ENCODE assay signal across 26 cellular contexts in the genomic region with DNA sequence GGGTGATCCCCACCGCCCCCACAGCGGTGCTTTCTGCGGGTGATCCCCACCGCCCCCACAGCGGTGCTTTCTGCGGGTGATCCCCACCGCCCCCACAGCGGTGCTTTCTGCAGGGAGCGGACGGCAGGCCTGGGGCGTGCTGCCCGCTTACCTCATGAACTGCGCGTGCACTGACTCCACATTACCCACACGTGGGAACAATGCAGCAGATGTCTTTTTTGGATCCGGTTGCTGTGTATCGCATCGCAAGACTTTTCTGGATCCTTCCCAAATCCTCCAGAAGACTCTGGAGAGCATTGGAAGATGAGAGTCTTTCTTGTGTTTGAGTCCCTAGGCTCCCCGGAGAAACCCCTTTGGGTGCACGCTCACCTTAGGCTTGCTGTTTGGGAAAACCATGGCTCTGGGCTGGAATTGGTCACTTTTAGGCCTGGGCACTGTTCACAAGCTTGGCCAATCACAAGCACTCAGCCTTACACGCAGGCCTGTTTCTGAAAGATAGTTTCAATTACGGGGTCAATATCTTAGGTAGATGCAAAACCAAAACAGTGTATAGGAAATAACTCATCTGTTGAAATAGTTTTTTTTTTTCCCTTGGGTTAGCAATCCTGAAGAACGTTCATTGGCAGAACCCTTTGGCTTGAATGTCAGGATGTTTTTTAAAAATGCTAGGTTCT.
DNase-seq lines count a peak whose midpoint lies in the region; ATAC-seq, FAIRE-seq and TF ChIP-seq lines count a peak whose summit lies in the region.
"Had no signal": no experiment of that assay in that cellular context is flagged by ENCODE, and none has a peak within 500 bp of the region (broad histone marks: within the 10 kb centered on the region; RNA-seq: fewer than 3 reads in every experiment).

No MANE protein-coding gene starts in this region.

- FAIRE-seq in frontal cortex (lab: Jason Lieb, UNC): no peak
- FAIRE-seq: A204.1, G401.6 had no signal

- DNase-seq in activated CD8-positive, alpha-beta T cell treated with anti-CD3 and anti-CD28 coated beads for 36 hours: peak; percentile 45
- no peak for DNase-seq in activated CD8-positive, alpha-beta T cell treated with anti-CD3 and anti-CD28 coated beads, Interleukin-2, amount 10 ng/mL, durations not matched to agents 7 days and 5 days
- DNase-seq in IMR-90 (no peak), frontal cortex (ENCODE audit: low spot score in 2 of 2) (peak; percentile 47 to 58), GM10248 (ENCODE audit: extremely low spot score) (no peak)
- peak; percentile 17 to 25 for DNase-seq in stimulated activated CD8-positive, alpha-beta memory T cell treated with anti-CD3 and anti-CD28 coated beads, Interleukin-15, amount 100 ng/mL, for 48 hours (ENCODE audit: low read depth in 2 of 2)
- DNase-seq: DMS79; esophagus squamous epithelium; foreskin melanocyte; NCI-H187; NCI-H2171; NCI-H510A; OCI-M1; stimulated activated CD4-positive, alpha-beta T cell treated with anti-CD3 and anti-CD28 coated beads, Interleukin-15, amount 100 ng/mL, for 24 hours; stimulated activated naive B cell treated with anti-CD40 and anti-IgM and Interleukin-4, amounts not matched to agents 10 μg/mL and 1 μg/mL and 100 μg/mL, for 72 hours; T-helper 2 cell; uterus had no signal

- H3K18ac ChIP-seq in IMR-90 (ENCODE audit: low read depth, low read length): no peak overlapping the region

- peaks cover 18% of the 10 kb centered on the region for H3K9me1 ChIP-seq in IMR-90 (ENCODE audit: insufficient read depth, low read length)

- H3K27me3 Mint-ChIP-seq in activated CD8-positive, alpha-beta T cell treated with anti-CD3 and anti-CD28 coated beads for 36 hours: no peaks in the 10 kb centered on the region
- no peaks in the 10 kb centered on the region for H3K27me3 Mint-ChIP-seq in activated CD8-positive, alpha-beta T cell treated with anti-CD3 and anti-CD28 coated beads, Interleukin-2, amount 10 ng/mL, durations not matched to agents 7 days and 5 days (ENCODE audit: low read depth)
- H3K27me3 Mint-ChIP-seq: activated naive CD4-positive, alpha-beta T cell treated with anti-CD3 and anti-CD28 coated beads, Interleukin-2, amount 50 U/mL, for 24 hours; stimulated activated naive B cell treated with anti-CD40 and anti-IgM and Interleukin-4, amounts not matched to agents 10 μg/mL and 1 μg/mL and 100 μg/mL, for 72 hours had no signal

- BruUV-seq in IMR-90 (replicated peaks; lab: Mats Ljungman, UMichigan): no TSS peak

- H3K4me1 Mint-ChIP-seq in activated CD8-positive, alpha-beta T cell treated with anti-CD3 and anti-CD28 coated beads for 36 hours (ENCODE audit: low read depth): peaks cover 54% of the 10 kb centered on the region
- H3K4me1 Mint-ChIP-seq in activated CD8-positive, alpha-beta T cell treated with anti-CD3 and anti-CD28 coated beads, Interleukin-2, amount 10 ng/mL, durations not matched to agents 7 days and 5 days (ENCODE audit: low read depth): peaks cover 45% of the 10 kb centered on the region

- no peak for ATAC-seq in activated CD8-positive, alpha-beta T cell treated with anti-CD3 and anti-CD28 coated beads for 36 hours
- ATAC-seq in activated CD8-positive, alpha-beta T cell treated with anti-CD3 and anti-CD28 coated beads, Interleukin-2, amount 10 ng/mL, durations not matched to agents 7 days and 5 days: no peak
- no peak for ATAC-seq in IMR-90 (ENCODE audit: low read depth)
- no peak for ATAC-seq in HG02588 (IDR thresholded peaks at IDR 0.05; ENCODE audit: unreplicated experiment)
- ATAC-seq in GM19452 (IDR thresholded peaks at IDR 0.05; ENCODE audit: unreplicated experiment): no peak
- ATAC-seq: stimulated activated naive B cell treated with anti-CD40 and anti-IgM and Interleukin-4, amounts not matched to agents 10 μg/mL and 1 μg/mL and 100 μg/mL, for 72 hours had no signal

- no peak for TF ChIP-seq CTCF in activated CD8-positive, alpha-beta T cell treated with anti-CD3 and anti-CD28 coated beads for 36 hours (IDR thresholded peaks at IDR 0.05)
- TF ChIP-seq CTCF in IMR-90 (conservative IDR thresholded peaks at IDR 0.05; ENCODE audit: low read depth, low read length) (no peak), GM10248 (IDR thresholded peaks at IDR 0.05; ENCODE audit: control extremely low read depth, extremely low read depth, low read depth, missing control alignments) (no peak)

- H2BK5ac ChIP-seq in IMR-90 (ENCODE audit: low read depth, low read length, poor library complexity, severe bottlenecking): no peak overlapping the region

- peaks cover 23% of the 10 kb centered on the region for H3K36me3 Mint-ChIP-seq in activated CD8-positive, alpha-beta T cell treated with anti-CD3 and anti-CD28 coated beads for 36 hours (ENCODE audit: low read depth)
- H3K36me3 Mint-ChIP-seq in activated CD8-positive, alpha-beta T cell treated with anti-CD3 and anti-CD28 coated beads, Interleukin-2, amount 10 ng/mL, durations not matched to agents 7 days and 5 days (ENCODE audit: low read depth): peaks cover 32% of the 10 kb centered on the region

- CTCF ChIA-PET in activated CD8-positive, alpha-beta T cell treated with anti-CD3 and anti-CD28 coated beads for 36 hours (lab: Charles Lee): no interaction called here
- CTCF ChIA-PET in activated CD8-positive, alpha-beta T cell treated with anti-CD3 and anti-CD28 coated beads, Interleukin-2, amount 10 ng/mL, durations not matched to agents 7 days and 5 days (lab: Charles Lee): no interaction called here
- CTCF ChIA-PET in IMR-90 (lab: Yijun Ruan, JAX) (no interaction called here), GM10248 (lab: Yijun Ruan, JAX) (no interaction called here)

- H3K4me1 ChIP-seq in IMR-90 (ENCODE audit: control insufficient read depth, insufficient read depth, low read length): peaks cover 12% of the 10 kb centered on the region

- no peak overlapping the region for H3K14ac ChIP-seq in IMR-90 (replicated peaks; ENCODE audit: low read depth, low read length)

- H2BK15ac ChIP-seq in IMR-90 (ENCODE audit: low read depth, low read length): no peak overlapping the region

- no peak overlapping the region for H4K8ac ChIP-seq in IMR-90 (ENCODE audit: low read depth in 2 of 2, low read length in 2 of 2)

- no peak overlapping the region for H3K4me3 ChIP-seq in IMR-90 (ENCODE audit: insufficient read depth, low read depth, low read length)
- H3K4me3 ChIP-seq: dorsolateral prefrontal cortex, esophagus squamous epithelium, SK-N-MC, thoracic aorta, uterus had no signal

- H3K56ac ChIP-seq in IMR-90 (ENCODE audit: extremely low read depth, insufficient read depth, low read length): no peak overlapping the region

- peak overlapping the region; percentile 19 for H3K27ac Mint-ChIP-seq in activated CD8-positive, alpha-beta T cell treated with anti-CD3 and anti-CD28 coated beads for 36 hours
- H3K27ac Mint-ChIP-seq in activated CD8-positive, alpha-beta T cell treated with anti-CD3 and anti-CD28 coated beads, Interleukin-2, amount 10 ng/mL, durations not matched to agents 7 days and 5 days: no peak overlapping the region
- H3K27ac Mint-ChIP-seq: CD14-positive monocyte; stimulated activated naive B cell treated with anti-CD40 and anti-IgM and Interleukin-4, amounts not matched to agents 10 μg/mL and 1 μg/mL and 100 μg/mL, for 72 hours had no signal

- TF ChIP-seq RAD21 in IMR-90 (IDR thresholded peaks at IDR 0.05; ENCODE audit: low read length): no peak

- no peak overlapping the region for H3K4me2 ChIP-seq in IMR-90 (ENCODE audit: low read depth, low read length)

- peaks cover 2% of the 10 kb centered on the region for H3K9me3 Mint-ChIP-seq in activated CD8-positive, alpha-beta T cell treated with anti-CD3 and anti-CD28 coated beads for 36 hours
- H3K9me3 Mint-ChIP-seq in activated CD8-positive, alpha-beta T cell treated with anti-CD3 and anti-CD28 coated beads, Interleukin-2, amount 10 ng/mL, durations not matched to agents 7 days and 5 days (ENCODE audit: insufficient read depth): no peaks in the 10 kb centered on the region
- H3K9me3 Mint-ChIP-seq: activated naive CD4-positive, alpha-beta T cell treated with anti-CD3 and anti-CD28 coated beads, Interleukin-2, amount 50 U/mL, for 24 hours had no signal

- H2BK20ac ChIP-seq in IMR-90 (ENCODE audit: low read depth, low read length): no peak overlapping the region

- H4K20me1 ChIP-seq in IMR-90 (ENCODE audit: insufficient read depth, low read length): no peaks in the 10 kb centered on the region

- no peak overlapping the region for H2AK9ac ChIP-seq in IMR-90 (replicated peaks; ENCODE audit: low read depth, low read length, poor library complexity)

- H3K9me3 ChIP-seq in IMR-90 (ENCODE audit: control insufficient read depth, insufficient read depth, low read length): no peaks in the 10 kb centered on the region
- H3K9me3 ChIP-seq: esophagus squamous epithelium, thoracic aorta, uterus had no signal

- intact Hi-C loops in activated CD8-positive, alpha-beta T cell treated with anti-CD3 and anti-CD28 coated beads for 36 hours (cut with micrococcal nuclease): no loop called here
- intact Hi-C loops in IMR-90 (cut with micrococcal nuclease): no loop called here

- no peaks in the 10 kb centered on the region for H3K27me3 ChIP-seq in IMR-90 (ENCODE audit: control insufficient read depth, insufficient read depth, low read length)
- H3K27me3 ChIP-seq: dorsolateral prefrontal cortex, esophagus squamous epithelium, uterus had no signal

- 0 out of 2 replicates have a peak, but pooled peaks cover 2% of the 10 kb centered on the region for H3K36me3 ChIP-seq in IMR-90 (ENCODE audit: control insufficient read depth, insufficient read depth, low read length)
- H3K36me3 ChIP-seq: thoracic aorta, uterus had no signal

- H4K5ac ChIP-seq in IMR-90 (ENCODE audit: low read depth, low read length): no peak overlapping the region

- H2AFZ ChIP-seq in IMR-90 (replicated peaks; ENCODE audit: low read length, poor library complexity): peak overlapping the region; percentile 23

- no peak overlapping the region for H2AK5ac ChIP-seq in IMR-90 (ENCODE audit: low read depth, low read length)

- in situ Hi-C loops in IMR-90 (cut with MboI; ENCODE audit: low sequenced_read_pairs): no loop called here

- H2BK120ac ChIP-seq in IMR-90 (ENCODE audit: low read depth, low read length): no peak overlapping the region

- no peak for TF ChIP-seq POLR2A in IMR-90 (IDR thresholded peaks at IDR 0.05; ENCODE audit: low read depth, low read length)

- POLR2A ChIA-PET in activated CD8-positive, alpha-beta T cell treated with anti-CD3 and anti-CD28 coated beads for 36 hours (lab: Charles Lee): interaction anchor here (0.7 kb wide), 1 partner anchor 191 kb away, joined by 3 read pairs; no protein-coding TSS in a partner anchor
- POLR2A ChIA-PET in activated CD8-positive, alpha-beta T cell treated with anti-CD3 and anti-CD28 coated beads, Interleukin-2, amount 10 ng/mL, durations not matched to agents 7 days and 5 days (lab: Charles Lee): no interaction called here
- POLR2A ChIA-PET in IMR-90 (lab: Charles Lee; ENCODE audit: unreplicated experiment): no interaction called here
- POLR2A ChIA-PET in GM10248 (lab: Yijun Ruan, JAX): no interaction called here

- H3K4ac ChIP-seq in IMR-90 (ENCODE audit: low read depth, low read length): no peak overlapping the region

- no peak overlapping the region for H3K9ac ChIP-seq in IMR-90 (ENCODE audit: low read depth, low read length)

- dilution Hi-C loops in IMR-90 (cut with HindIII; ENCODE audit: low sequenced_read_pairs, unreplicated experiment): no loop called here

- H3K4me3 Mint-ChIP-seq in activated CD8-positive, alpha-beta T cell treated with anti-CD3 and anti-CD28 coated beads for 36 hours: no peak overlapping the region
- H3K4me3 Mint-ChIP-seq in activated CD8-positive, alpha-beta T cell treated with anti-CD3 and anti-CD28 coated beads, Interleukin-2, amount 10 ng/mL, durations not matched to agents 7 days and 5 days: no peak overlapping the region
- H3K4me3 Mint-ChIP-seq: activated naive CD4-positive, alpha-beta T cell treated with anti-CD3 and anti-CD28 coated beads, Interleukin-2, amount 50 U/mL, for 24 hours; CD14-positive monocyte; stimulated activated naive B cell treated with anti-CD40 and anti-IgM and Interleukin-4, amounts not matched to agents 10 μg/mL and 1 μg/mL and 100 μg/mL, for 72 hours had no signal

- whole genome bisulfite sequencing in IMR-90 (ENCODE audit: extremely low coverage in 2 of 2, insufficient read length in 1 of 2), 2 experiments: 100% methylated on average over 2 of the region's 23 CpGs; no CpG with 5 or more reads in 1 of the 2 experiments

- H3K79me1 ChIP-seq in IMR-90 (ENCODE audit: low read depth in 1 of 2, low read length in 2 of 2): peaks cover 12 to 42% of the 10 kb centered on the region in 2 experiments; a peak in 3 of 4 replicates

- H3K27ac ChIP-seq in IMR-90 (ENCODE audit: insufficient read depth, low read length): no peak overlapping the region
- H3K27ac ChIP-seq: esophagus squamous epithelium, SK-N-MC, thoracic aorta, uterus had no signal

- no peak overlapping the region for H3K23ac ChIP-seq in IMR-90 (ENCODE audit: low read depth, low read length)

- H4K91ac ChIP-seq in IMR-90 (ENCODE audit: insufficient read depth, low read depth, low read length): no peak overlapping the region

Comparison
In these comparisons a context has a peak if more than half of its experiments do, and no peak if none do; other contexts are left out.
1. DNase-seq: peak in activated CD8-positive, alpha-beta T cell treated with anti-CD3 and anti-CD28 coated beads for 36 hours (single experiment), frontal cortex (2 of 2) and stimulated activated CD8-positive, alpha-beta memory T cell treated with anti-CD3 and anti-CD28 coated beads, Interleukin-15, amount 100 ng/mL, for 48 hours (2 of 2); none in activated CD8-positive, alpha-beta T cell treated with anti-CD3 and anti-CD28 coated beads, Interleukin-2, amount 10 ng/mL, durations not matched to agents 7 days and 5 days (single experiment), IMR-90 (single experiment) and GM10248 (single experiment).